Comparison of ENCODE assay signal across 9 cellular contexts in the genomic region with DNA sequence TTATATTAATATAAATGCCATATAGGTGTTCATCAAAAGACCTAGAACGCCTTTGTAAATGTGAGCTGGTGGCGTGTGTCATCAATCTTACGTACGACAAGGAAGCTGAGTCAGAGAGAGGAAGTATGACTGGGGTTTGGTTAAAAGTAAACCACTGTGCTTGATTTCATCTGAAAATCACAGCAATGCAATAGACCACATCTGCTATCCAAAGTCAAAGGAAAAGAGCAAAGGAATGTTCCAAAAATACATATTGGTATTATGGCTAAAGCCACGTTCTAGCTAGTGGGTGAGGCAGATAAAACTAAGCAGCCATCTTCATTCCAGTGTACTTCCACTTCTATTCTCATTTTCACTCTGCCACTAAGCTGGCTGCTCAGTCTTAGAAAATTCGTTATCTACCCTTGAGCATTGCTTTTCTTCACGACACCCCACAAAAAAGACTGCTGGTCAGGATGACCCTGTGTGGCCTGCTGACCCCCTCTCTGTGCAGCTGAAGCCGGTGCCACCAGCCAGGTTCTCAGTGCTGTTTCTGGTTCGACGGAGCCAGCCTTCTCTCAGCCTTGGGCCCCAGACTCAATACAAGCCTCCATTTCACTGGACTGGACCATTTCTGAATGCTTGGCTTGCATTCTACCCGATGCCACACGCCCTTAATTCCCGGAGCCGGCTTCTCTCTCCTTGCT. TPM values are rescaled to one million over a fixed set of nuclear protein-coding genes. Genes with fewer than 3 reads are reported as not detected.
DNase-seq lines count a peak whose midpoint lies in the region; ATAC-seq and TF ChIP-seq lines count a peak whose summit lies in the region.
"Had no signal": no experiment of that assay in that cellular context is flagged by ENCODE, and none has a peak within 500 bp of the region (broad histone marks: within the 10 kb centered on the region; RNA-seq: fewer than 3 reads in every experiment).

No MANE protein-coding gene starts in this region.

- no peak overlapping the region for H2AFZ ChIP-seq in trophoblast cell (ENCODE audit: insufficient read depth, low read length, poor library complexity)

- no peak for ATAC-seq in HG03439 (IDR thresholded peaks at IDR 0.05; ENCODE audit: unreplicated experiment)
- ATAC-seq in omental fat pad (ENCODE audit: low FRiP score): no peak

- peak; percentile 86 for DNase-seq in EL
- peak; percentile 60 for DNase-seq in NCI-H460 (ENCODE audit: extremely low read depth, low read depth)
- peak; percentile 82 to 96 for DNase-seq in cardiac fibroblast (ENCODE audit: low read depth in 2 of 2)
- peak; percentile 2 to 33 for DNase-seq in trophoblast cell
- DNase-seq in tibial artery: no peak
- no peak for DNase-seq in HAP-1 (ENCODE audit: low spot score in 2 of 2)
- DNase-seq in omental fat pad (ENCODE audit: low spot score): no peak

- no peak overlapping the region for H4K12ac ChIP-seq in trophoblast cell (ENCODE audit: low read depth, low read length)

- no peak overlapping the region for H3K18ac ChIP-seq in trophoblast cell (ENCODE audit: low read length)

- no peak overlapping the region for H3K23ac ChIP-seq in trophoblast cell (ENCODE audit: low read length)

- H3K79me2 ChIP-seq in trophoblast cell (ENCODE audit: control insufficient read depth, insufficient read depth, low read length, poor library complexity): no peaks in the 10 kb centered on the region

- in situ Hi-C loops in HAP-1 (cut with MboI; ENCODE audit: low sequenced_read_pairs): no loop called here

- no peak overlapping the region for H3K9ac ChIP-seq in trophoblast cell (ENCODE audit: low read length)

- H2BK12ac ChIP-seq in trophoblast cell (ENCODE audit: low read length): no peak overlapping the region

- H3K27ac ChIP-seq in trophoblast cell (ENCODE audit: low read depth, low read length) (no peak overlapping the region), tibial artery (no peak overlapping the region)

- no peak overlapping the region for H3K4me3 ChIP-seq in cardiac fibroblast (replicated peaks in 1 of 2; ENCODE audit: low read depth in 2 of 2, low read length in 2 of 2)
- H3K4me3 ChIP-seq in trophoblast cell (ENCODE audit: low read depth, low read length): no peak overlapping the region
- no peak overlapping the region for H3K4me3 ChIP-seq in tibial artery
- no peak overlapping the region for H3K4me3 ChIP-seq in HAP-1

- H4K8ac ChIP-seq in trophoblast cell (ENCODE audit: low read depth, low read length): no peak overlapping the region

- no peaks in the 10 kb centered on the region for H3K4me1 ChIP-seq in trophoblast cell (ENCODE audit: control insufficient read depth in 1 of 2, insufficient read depth in 2 of 2, low read length in 2 of 2)
- H3K4me1 ChIP-seq in tibial artery: no peaks in the 10 kb centered on the region
- H3K4me1 ChIP-seq in HAP-1: no peaks in the 10 kb centered on the region

- no peaks in the 10 kb centered on the region for H3K36me3 ChIP-seq in trophoblast cell (ENCODE audit: control insufficient read depth in 1 of 2, insufficient read depth in 2 of 2, low read length in 2 of 2)
- no peaks in the 10 kb centered on the region for H3K36me3 ChIP-seq in tibial artery
- no peaks in the 10 kb centered on the region for H3K36me3 ChIP-seq in HAP-1 (replicated peaks)

- no peak overlapping the region for H2BK5ac ChIP-seq in trophoblast cell (ENCODE audit: low read depth, low read length, poor library complexity)

- no peak overlapping the region for H2BK120ac ChIP-seq in trophoblast cell (ENCODE audit: insufficient read depth, low read length, poor library complexity)

- no peak overlapping the region for H3K14ac ChIP-seq in trophoblast cell (ENCODE audit: low read length)

- H3K79me1 ChIP-seq in trophoblast cell (ENCODE audit: low read length): no peaks in the 10 kb centered on the region

- no peak overlapping the region for H4K91ac ChIP-seq in trophoblast cell (ENCODE audit: low read depth, low read length)

- H3K4ac ChIP-seq in trophoblast cell (ENCODE audit: low read depth, low read length): no peak overlapping the region

- H2AK5ac ChIP-seq in trophoblast cell (ENCODE audit: low read length): no peak overlapping the region

- no peaks in the 10 kb centered on the region for H3K27me3 ChIP-seq in trophoblast cell (ENCODE audit: insufficient read depth, low read length)
- H3K27me3 ChIP-seq in tibial artery: no peaks in the 10 kb centered on the region
- no peaks in the 10 kb centered on the region; the same call in 1 of the 2 replicates for H3K27me3 ChIP-seq in HAP-1 (ENCODE audit: low read depth)

- WGBS in trophoblast cell (ENCODE audit: extremely low coverage, insufficient coverage, insufficient read length): no CpG with 5 or more reads among the region's 14 CpGs

- no peaks in the 10 kb centered on the region for H3K9me3 ChIP-seq in trophoblast cell (ENCODE audit: insufficient read depth, low read depth, low read length)
- H3K9me3 ChIP-seq in tibial artery: no peaks in the 10 kb centered on the region
- no peaks in the 10 kb centered on the region for H3K9me3 ChIP-seq in HAP-1

- intact Hi-C loops in tibial artery (cut with DNase I; ENCODE audit: low total_unique reads): no loop called here

- TF ChIP-seq CTCF in cardiac fibroblast (IDR thresholded peaks at IDR 0.05; ENCODE audit: low read depth, low read length): no peak
- no peak for TF ChIP-seq CTCF in tibial artery (IDR thresholded peaks at IDR 0.05)
- TF ChIP-seq CTCF in omental fat pad (IDR thresholded peaks at IDR 0.05): no peak

- no peak overlapping the region for H3K4me2 ChIP-seq in trophoblast cell (ENCODE audit: low read length)

RNA-seq across cellular contexts. Expression of a gene that starts 23.8 kb away (rescaled TPM):
- total RNA-seq in NCI-H460 (2014; rRNA removed; shearing (Covaris generic)): 2.0 and 2.4 TPM in 2 replicates
- polyA plus RNA-seq in NCI-H460 (2014; cell fraction: nucleus; rRNA removed): 1.1 and 2.3 TPM in 2 replicates
- polyA plus RNA-seq in trophoblast cell (2013): 0.11 and 0.12 TPM in 2 replicates
- 1 to 10 TPM; 1.1 to 7.4 (median 3.1) TPM for total RNA-seq in omental fat pad
- polyA plus RNA-seq: IgD-negative memory B cell had no signal

Comparison
In these comparisons a context has a peak if more than half of its experiments do, and no peak if none do; other contexts are left out.
1. DNase-seq: peak in EL (single experiment), NCI-H460 (single experiment), cardiac fibroblast (2 of 2) and trophoblast cell (2 of 2); none in tibial artery (0 of 2), HAP-1 (0 of 2) and omental fat pad (single experiment).